19 cellular contexts compared by ENCODE assay signal in genomic region chr9:135135927-135136311, GRCh38. TPM values are rescaled to one million over a fixed set of nuclear protein-coding genes. Genes with fewer than 3 reads are reported as not detected.
DNase-seq lines count a peak whose midpoint lies in the region; FAIRE-seq and TF ChIP-seq lines count a peak whose summit lies in the region.
"Had no signal": no experiment of that assay in that cellular context is flagged by ENCODE, and none has a peak within 500 bp of the region (broad histone marks: within the 10 kb centered on the region; RNA-seq: fewer than 3 reads in every experiment).

No MANE protein-coding gene starts in this region.

- H3K18ac ChIP-seq in mesendoderm (ENCODE audit: low read length), result peak overlapping the region; percentile 44

- intact Hi-C loops in left ventricle myocardium inferior (cut with micrococcal nuclease), result no loop called here

- no peaks in the 10 kb centered on the region for H3K79me1 ChIP-seq in mesendoderm (ENCODE audit: low read length)

- H3K56ac ChIP-seq in mesendoderm (ENCODE audit: low read length), result peak overlapping the region; percentile 2

- no CpG with 5 or more reads among the region's 6 CpGs for WGBS in mesendoderm (ENCODE audit: extremely low coverage, insufficient coverage, low lambda C conversion rate)

- no peak overlapping the region for H3K4me2 ChIP-seq in mesendoderm (ENCODE audit: low read length)

- H4K5ac ChIP-seq in mesendoderm (ENCODE audit: low read length), result no peak overlapping the region

- no peak overlapping the region for H2BK120ac ChIP-seq in mesendoderm (ENCODE audit: low read depth, low read length)

- peak in 1 of 2 donors; percentile 48 for DNase-seq in cardiac muscle cell (ENCODE audit: low read depth in 1 of 2, low spot score in 1 of 2)
- no peak for DNase-seq in left ventricle myocardium inferior
- peak; percentile 42 for DNase-seq in MG63
- DNase-seq in mesendoderm, result no peak
- no peak for DNase-seq in HTR-8/SVneo (ENCODE audit: insufficient read length, low spot score)
- no peak for DNase-seq in HFFc6
- DNase-seq in NCI-H1417 (lab: John Stamatoyannopoulos, UW), result no peak
- DNase-seq: ACHN, COR-L47, DMS153, EL, GM23248 had no signal

- no peak overlapping the region for H2AK5ac ChIP-seq in mesendoderm (ENCODE audit: low read length)

- H3K9me3 Mint-ChIP-seq in HFFc6, result peaks cover 35% of the 10 kb centered on the region
- H3K9me3 Mint-ChIP-seq: CD8-positive, alpha-beta T cell had no signal

- no peak overlapping the region for H4K8ac ChIP-seq in mesendoderm (ENCODE audit: low read depth, low read length)

- no peak overlapping the region for H2BK15ac ChIP-seq in mesendoderm (replicated peaks; ENCODE audit: low read depth)

- H3K27me3 ChIP-seq in cardiac muscle cell (no peaks in the 10 kb centered on the region), left ventricle myocardium inferior (ENCODE audit: low read depth) (peaks cover 100% of the 10 kb centered on the region), MG63 (no peaks in the 10 kb centered on the region), mesendoderm (ENCODE audit: insufficient read depth, low read length, poor library complexity) (no peaks in the 10 kb centered on the region)

- H3K4me1 ChIP-seq in cardiac muscle cell (ENCODE audit: low read depth), result peaks cover 12% of the 10 kb centered on the region
- H3K4me1 ChIP-seq in left ventricle myocardium inferior, result peaks cover 10% of the 10 kb centered on the region
- peaks cover 9% of the 10 kb centered on the region for H3K4me1 ChIP-seq in mesendoderm (ENCODE audit: control insufficient read depth, low read depth, low read length)

- H3K9ac ChIP-seq in mesendoderm (ENCODE audit: low read length), result no peak overlapping the region
- H3K9ac ChIP-seq: GM23248 had no signal

- H3K36me3 ChIP-seq in cardiac muscle cell (no peaks in the 10 kb centered on the region), left ventricle myocardium inferior (no peaks in the 10 kb centered on the region), MG63 (no peaks in the 10 kb centered on the region), mesendoderm (ENCODE audit: control insufficient read depth, insufficient read depth, low read length) (no peaks in the 10 kb centered on the region)

- no peak overlapping the region for H3K27ac Mint-ChIP-seq in HFFc6
- H3K27ac Mint-ChIP-seq: CD8-positive, alpha-beta T cell had no signal

- H2BK5ac ChIP-seq in mesendoderm (ENCODE audit: low read length), result peak overlapping the region; percentile 20

- TF ChIP-seq CTCF in cardiac muscle cell (IDR thresholded peaks at IDR 0.05; ENCODE audit: low read depth, low read length) (no peak), left ventricle myocardium inferior (IDR thresholded peaks at IDR 0.05; ENCODE audit: borderline replicate concordance) (no peak), HFFc6 (IDR thresholded peaks at IDR 0.05) (no peak)

- H3K27me3 Mint-ChIP-seq in HFFc6 (ENCODE audit: insufficient read depth), result peaks cover 3% of the 10 kb centered on the region

- no peaks in the 10 kb centered on the region; the same call in 1 of the 2 replicates for H3K36me3 Mint-ChIP-seq in HFFc6 (ENCODE audit: low read depth)
- H3K36me3 Mint-ChIP-seq: CD8-positive, alpha-beta T cell had no signal

- no peaks in the 10 kb centered on the region for H3K79me2 ChIP-seq in mesendoderm (ENCODE audit: control insufficient read depth, insufficient read depth, low read length)

- no peak for FAIRE-seq in HTR-8/SVneo (lab: Jason Lieb, UNC)
- FAIRE-seq: D721Med, G401.6, GM12891, H54 had no signal

- no peak overlapping the region for H3K4ac ChIP-seq in mesendoderm (ENCODE audit: low read depth, low read length)

- no peak overlapping the region for H3K4me3 ChIP-seq in cardiac muscle cell
- no peak overlapping the region for H3K4me3 ChIP-seq in left ventricle myocardium inferior
- no peak overlapping the region for H3K4me3 ChIP-seq in MG63
- no peak overlapping the region for H3K4me3 ChIP-seq in mesendoderm (ENCODE audit: low read length)
- H3K4me3 ChIP-seq: GM23248 had no signal

- H3K23ac ChIP-seq in mesendoderm (ENCODE audit: low read length), result no peak overlapping the region

- no peak overlapping the region for H3K4me3 Mint-ChIP-seq in HFFc6
- H3K4me3 Mint-ChIP-seq: CD8-positive, alpha-beta T cell had no signal

- H3K9me3 ChIP-seq in cardiac muscle cell (ENCODE audit: low read depth) (no peaks in the 10 kb centered on the region), left ventricle myocardium inferior (replicated peaks) (peaks cover 9% of the 10 kb centered on the region), MG63 (peaks cover 6% of the 10 kb centered on the region)

- H3K27ac ChIP-seq in cardiac muscle cell, result peak overlapping the region; percentile 47
- H3K27ac ChIP-seq in left ventricle myocardium inferior (replicated peaks), result no peak overlapping the region
- H3K27ac ChIP-seq in angular gyrus (ENCODE audit: low read depth, low read length), result peak overlapping the region; percentile 90
- H3K27ac ChIP-seq in mesendoderm (ENCODE audit: low read depth, low read length), result no peak overlapping the region
- H3K27ac ChIP-seq: C4-2B, GM23248 had no signal

- no peaks in the 10 kb centered on the region for H3K4me1 Mint-ChIP-seq in HFFc6 (ENCODE audit: low read depth)

RNA-seq across cellular contexts. Expression of gene OLFM1, which starts 48.5 kb away (rescaled TPM):
- 2.4 and 6.3 TPM in 2 replicates for total RNA-seq in cardiac muscle cell
- 3.8 and 4.0 TPM in 2 replicates for polyA plus RNA-seq in cardiac muscle cell
- total RNA-seq in left ventricle myocardium inferior, result 10.0 TPM
- total RNA-seq in MG63 (2014; rRNA removed; shearing (Covaris generic); ENCODE audit: low replicate concordance), result 37.1 and 47.3 TPM in 2 replicates
- polyA plus RNA-seq in mesendoderm (2013, experiment 1 of 2), result 14.7 TPM
- 15.0 TPM for polyA plus RNA-seq in mesendoderm (2013, experiment 2 of 2)
- under 1 TPM in 2 of 6 experiments, not detected in 4; 0.07 to 0.15 TPM for total RNA-seq in HFFc6 (2021; fragmentation: NEBNext Ultra II Directional; extraction: Animal tissue kit (Norgen Biotek cat#: 25700))
- total RNA-seq: CD8-positive, alpha-beta T cell had no signal

Comparison
In these comparisons a context has a peak if more than half of its experiments do, and no peak if none do; other contexts are left out.
1. H3K27ac ChIP-seq: peak in cardiac muscle cell (single experiment) and angular gyrus (single experiment); none in left ventricle myocardium inferior (single experiment) and mesendoderm (single experiment).